In genomic region chr14:76011959-76012802, GRCh38 we compare ENCODE assay signal across 1 cellular context.
TF ChIP-seq lines count a peak whose summit lies in the region.

No MANE protein-coding gene starts in this region.

TF ChIP-seq in IMR-90, 13 proteins besides CTCF, POLR2A, EP300 and RAD21:
- no peak for TF ChIP-seq ELK1 (IDR thresholded peaks at IDR 0.05; ENCODE audit: borderline replicate concordance, low read depth, low read length)
- TF ChIP-seq BHLHE40 (IDR thresholded peaks at IDR 0.05; ENCODE audit: low read depth, low read length): peak; percentile 93
- no peak for TF ChIP-seq CEBPB (IDR thresholded peaks at IDR 0.05; ENCODE audit: low read depth, low read length)
- no peak for TF ChIP-seq MAZ (IDR thresholded peaks at IDR 0.05; ENCODE audit: borderline replicate concordance, low read depth, low read length)
- TF ChIP-seq RFX5 (IDR thresholded peaks at IDR 0.05; ENCODE audit: low read depth, low read length): 0 out of 2 replicates have a peak, but pooled peaks have one; percentile 36
- TF ChIP-seq USF2 (IDR thresholded peaks at IDR 0.05; ENCODE audit: low read depth, low read length): peak; percentile 89
